Comparison of ENCODE assay signal across 1 cellular context in the genomic region with DNA sequence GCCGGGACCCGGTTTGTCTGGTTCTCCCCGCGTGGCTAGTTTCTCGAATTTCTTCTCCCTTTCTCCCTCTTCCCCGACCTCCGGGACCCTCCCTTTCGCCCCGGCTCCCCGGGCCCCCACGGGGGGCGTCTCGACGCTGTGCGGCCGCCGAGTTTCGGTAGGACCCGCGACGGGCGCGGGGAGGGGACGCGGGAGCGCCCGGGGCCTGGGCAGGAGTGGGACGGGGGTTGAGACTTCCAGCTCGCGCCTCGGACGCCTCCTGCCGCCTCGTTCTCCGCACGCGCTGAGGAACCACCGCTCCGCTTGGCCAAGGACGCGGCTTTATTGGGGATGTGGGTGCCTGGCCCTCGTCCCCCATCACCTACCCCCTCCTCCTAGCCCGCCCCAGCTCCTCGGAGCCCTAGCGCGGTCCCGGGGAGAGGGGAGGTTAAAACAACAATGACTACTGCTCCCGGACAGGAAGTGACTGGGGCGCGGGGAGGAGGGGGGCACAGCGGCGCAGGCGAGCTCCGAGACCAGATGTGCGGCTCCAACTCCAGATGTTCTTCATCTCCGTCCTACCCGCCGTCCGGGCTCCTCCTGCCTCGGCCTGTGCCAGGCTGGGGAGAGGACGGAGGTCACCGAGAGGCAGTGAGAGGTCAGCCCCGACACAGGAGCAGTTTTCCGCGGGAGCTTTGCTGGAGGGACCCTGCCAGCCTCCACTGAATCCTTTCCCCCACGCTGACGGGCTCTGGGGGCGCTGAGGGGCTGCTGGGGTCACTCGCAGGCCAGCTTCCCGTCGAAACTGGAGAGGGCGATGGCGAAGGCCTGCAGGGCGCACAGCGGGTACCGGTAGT.
TF ChIP-seq lines count a peak whose summit lies in the region.

No MANE protein-coding gene starts in this region.

TF ChIP-seq in K562, 482 proteins besides CTCF, POLR2A, EP300 and RAD21 (continued from another document and continues in another):
- TF ChIP-seq, protein P1, sequence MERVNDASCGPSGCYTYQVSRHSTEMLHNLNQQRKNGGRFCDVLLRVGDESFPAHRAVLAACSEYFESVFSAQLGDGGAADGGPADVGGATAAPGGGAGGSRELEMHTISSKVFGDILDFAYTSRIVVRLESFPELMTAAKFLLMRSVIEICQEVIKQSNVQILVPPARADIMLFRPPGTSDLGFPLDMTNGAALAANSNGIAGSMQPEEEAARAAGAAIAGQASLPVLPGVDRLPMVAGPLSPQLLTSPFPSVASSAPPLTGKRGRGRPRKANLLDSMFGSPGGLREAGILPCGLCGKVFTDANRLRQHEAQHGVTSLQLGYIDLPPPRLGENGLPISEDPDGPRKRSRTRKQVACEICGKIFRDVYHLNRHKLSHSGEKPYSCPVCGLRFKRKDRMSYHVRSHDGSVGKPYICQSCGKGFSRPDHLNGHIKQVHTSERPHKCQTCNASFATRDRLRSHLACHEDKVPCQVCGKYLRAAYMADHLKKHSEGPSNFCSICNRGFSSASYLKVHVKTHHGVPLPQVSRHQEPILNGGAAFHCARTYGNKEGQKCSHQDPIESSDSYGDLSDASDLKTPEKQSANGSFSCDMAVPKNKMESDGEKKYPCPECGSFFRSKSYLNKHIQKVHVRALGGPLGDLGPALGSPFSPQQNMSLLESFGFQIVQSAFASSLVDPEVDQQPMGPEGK (CRISPR knock-in tag; IDR thresholded peaks at IDR 0.05; ENCODE audit: borderline replicate concordance), result no peak
- TF ChIP-seq MECOM (CRISPR knock-in tag; IDR thresholded peaks at IDR 0.05) (no peak), SNRNP70 (optimal IDR thresholded peaks at IDR 0.05; ENCODE audit: low read depth, low read length) (no peak), MYC (IDR thresholded peaks at IDR 0.05; ENCODE audit: low read depth, low read length) (no peak), MYC (CRISPR knock-in tag; IDR thresholded peaks at IDR 0.05; ENCODE audit: borderline replicate concordance, low read depth) (no peak; the same call in 1 of the 2 replicates), ATF1 (CRISPR knock-in tag; IDR thresholded peaks at IDR 0.05) (no peak), ATF1 (tag; IDR thresholded peaks at IDR 0.05) (peak; percentile 52; the same call in 1 of the 2 replicates), SREBF2 (CRISPR knock-in tag; IDR thresholded peaks at IDR 0.05) (no peak), HDAC2 (IDR thresholded peaks at IDR 0.05) (0 out of 2 replicates have a peak, but pooled peaks have one; percentile 2), MTA1 (IDR thresholded peaks at IDR 0.05; ENCODE audit: borderline replicate concordance) (0 out of 2 replicates have a peak, but pooled peaks have one; percentile 9), GATAD2B (IDR thresholded peaks at IDR 0.05; ENCODE audit: borderline replicate concordance) (no peak), TCF3 (CRISPR knock-in tag; IDR thresholded peaks at IDR 0.05) (no peak), ZSCAN32 (CRISPR knock-in tag; IDR thresholded peaks at IDR 0.05) (no peak), L3MBTL2 (IDR thresholded peaks at IDR 0.05) (peak; percentile 98), ZFP36 (IDR thresholded peaks at IDR 0.05; ENCODE audit: low read depth, low read length, partially characterized antibody) (no peak), MED1 (CRISPR knock-in tag; IDR thresholded peaks at IDR 0.05; ENCODE audit: borderline replicate concordance) (no peak), SLC30A9 (CRISPR knock-in tag; IDR thresholded peaks at IDR 0.05) (no peak), ZNF551 (CRISPR knock-in tag; IDR thresholded peaks at IDR 0.05) (no peak)
- TF ChIP-seq, protein P2, sequence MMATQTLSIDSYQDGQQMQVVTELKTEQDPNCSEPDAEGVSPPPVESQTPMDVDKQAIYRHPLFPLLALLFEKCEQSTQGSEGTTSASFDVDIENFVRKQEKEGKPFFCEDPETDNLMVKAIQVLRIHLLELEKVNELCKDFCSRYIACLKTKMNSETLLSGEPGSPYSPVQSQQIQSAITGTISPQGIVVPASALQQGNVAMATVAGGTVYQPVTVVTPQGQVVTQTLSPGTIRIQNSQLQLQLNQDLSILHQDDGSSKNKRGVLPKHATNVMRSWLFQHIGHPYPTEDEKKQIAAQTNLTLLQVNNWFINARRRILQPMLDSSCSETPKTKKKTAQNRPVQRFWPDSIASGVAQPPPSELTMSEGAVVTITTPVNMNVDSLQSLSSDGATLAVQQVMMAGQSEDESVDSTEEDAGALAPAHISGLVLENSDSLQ (IDR thresholded peaks at IDR 0.05), result no peak
- TF ChIP-seq, protein P3, sequence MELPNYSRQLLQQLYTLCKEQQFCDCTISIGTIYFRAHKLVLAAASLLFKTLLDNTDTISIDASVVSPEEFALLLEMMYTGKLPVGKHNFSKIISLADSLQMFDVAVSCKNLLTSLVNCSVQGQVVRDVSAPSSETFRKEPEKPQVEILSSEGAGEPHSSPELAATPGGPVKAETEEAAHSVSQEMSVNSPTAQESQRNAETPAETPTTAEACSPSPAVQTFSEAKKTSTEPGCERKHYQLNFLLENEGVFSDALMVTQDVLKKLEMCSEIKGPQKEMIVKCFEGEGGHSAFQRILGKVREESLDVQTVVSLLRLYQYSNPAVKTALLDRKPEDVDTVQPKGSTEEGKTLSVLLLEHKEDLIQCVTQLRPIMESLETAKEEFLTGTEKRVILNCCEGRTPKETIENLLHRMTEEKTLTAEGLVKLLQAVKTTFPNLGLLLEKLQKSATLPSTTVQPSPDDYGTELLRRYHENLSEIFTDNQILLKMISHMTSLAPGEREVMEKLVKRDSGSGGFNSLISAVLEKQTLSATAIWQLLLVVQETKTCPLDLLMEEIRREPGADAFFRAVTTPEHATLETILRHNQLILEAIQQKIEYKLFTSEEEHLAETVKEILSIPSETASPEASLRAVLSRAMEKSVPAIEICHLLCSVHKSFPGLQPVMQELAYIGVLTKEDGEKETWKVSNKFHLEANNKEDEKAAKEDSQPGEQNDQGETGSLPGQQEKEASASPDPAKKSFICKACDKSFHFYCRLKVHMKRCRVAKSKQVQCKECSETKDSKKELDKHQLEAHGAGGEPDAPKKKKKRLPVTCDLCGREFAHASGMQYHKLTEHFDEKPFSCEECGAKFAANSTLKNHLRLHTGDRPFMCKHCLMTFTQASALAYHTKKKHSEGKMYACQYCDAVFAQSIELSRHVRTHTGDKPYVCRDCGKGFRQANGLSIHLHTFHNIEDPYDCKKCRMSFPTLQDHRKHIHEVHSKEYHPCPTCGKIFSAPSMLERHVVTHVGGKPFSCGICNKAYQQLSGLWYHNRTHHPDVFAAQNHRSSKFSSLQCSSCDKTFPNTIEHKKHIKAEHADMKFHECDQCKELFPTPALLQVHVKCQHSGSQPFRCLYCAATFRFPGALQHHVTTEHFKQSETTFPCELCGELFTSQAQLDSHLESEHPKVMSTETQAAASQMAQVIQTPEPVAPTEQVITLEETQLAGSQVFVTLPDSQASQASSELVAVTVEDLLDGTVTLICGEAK (IDR thresholded peaks at IDR 0.05), result peak; percentile 68; the same call in 1 of the 2 replicates
- TF ChIP-seq, protein P3 (CRISPR knock-in tag; IDR thresholded peaks at IDR 0.05), result peak; percentile 62; the same call in 1 of the 2 replicates
- TF ChIP-seq, protein P4, sequence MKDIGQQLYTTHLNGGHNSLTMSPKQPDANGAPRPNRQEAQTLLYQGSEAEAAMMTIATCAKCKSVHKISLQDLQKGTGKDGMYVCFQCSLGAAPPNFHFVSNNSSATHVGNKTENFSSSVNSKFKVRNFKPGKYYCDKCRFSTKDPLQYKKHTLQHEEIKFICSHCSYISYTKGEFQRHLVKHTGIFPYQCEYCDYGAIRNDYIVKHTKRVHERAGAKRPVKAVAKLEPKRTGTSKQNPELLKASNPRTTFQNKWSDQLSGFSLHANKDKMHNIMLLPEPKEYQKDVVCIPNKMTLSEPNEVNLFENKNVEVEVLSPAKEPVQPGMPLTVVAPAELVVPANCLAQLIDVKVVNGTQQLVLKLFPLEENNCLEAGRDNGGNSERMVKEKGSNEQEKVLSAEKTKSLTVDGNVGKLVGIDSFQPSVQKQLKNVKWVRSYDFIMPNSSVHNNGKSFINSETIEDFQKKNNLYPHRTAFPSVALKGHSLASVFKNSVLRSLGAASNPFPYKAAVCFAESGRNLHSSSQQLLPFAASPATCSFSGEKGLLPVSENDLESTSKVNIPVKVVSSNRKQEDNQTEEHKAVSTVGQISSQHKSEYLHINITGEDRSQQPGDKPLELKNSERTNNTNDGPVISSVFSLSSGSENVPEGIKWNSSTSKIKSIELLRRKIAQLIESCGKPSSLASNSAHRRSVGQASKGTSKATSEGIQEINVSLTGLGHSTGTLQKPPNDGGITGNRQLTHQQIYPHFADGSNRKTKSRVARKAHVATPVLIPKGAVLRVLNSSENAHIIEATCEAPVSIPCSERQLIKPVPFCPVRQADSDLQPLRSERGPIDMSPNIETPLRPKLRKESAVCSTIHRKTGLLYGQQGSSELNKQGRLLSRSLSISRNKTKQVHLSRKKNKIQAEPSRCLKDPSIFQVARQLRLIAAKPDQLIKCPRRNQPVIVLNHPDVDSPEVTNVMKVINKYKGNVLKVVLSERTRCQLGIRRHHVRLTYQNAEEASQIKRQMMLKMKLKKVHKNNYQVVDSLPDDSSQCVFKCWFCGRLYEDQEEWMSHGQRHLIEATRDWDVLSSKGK (CRISPR knock-in tag; IDR thresholded peaks at IDR 0.05), result no peak
- TF ChIP-seq, protein P5, sequence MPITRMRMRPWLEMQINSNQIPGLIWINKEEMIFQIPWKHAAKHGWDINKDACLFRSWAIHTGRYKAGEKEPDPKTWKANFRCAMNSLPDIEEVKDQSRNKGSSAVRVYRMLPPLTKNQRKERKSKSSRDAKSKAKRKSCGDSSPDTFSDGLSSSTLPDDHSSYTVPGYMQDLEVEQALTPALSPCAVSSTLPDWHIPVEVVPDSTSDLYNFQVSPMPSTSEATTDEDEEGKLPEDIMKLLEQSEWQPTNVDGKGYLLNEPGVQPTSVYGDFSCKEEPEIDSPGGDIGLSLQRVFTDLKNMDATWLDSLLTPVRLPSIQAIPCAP (CRISPR knock-in tag; IDR thresholded peaks at IDR 0.05; ENCODE audit: borderline replicate concordance), result 0 out of 2 replicates have a peak, but pooled peaks have one; percentile 74
- TF ChIP-seq, protein P6, sequence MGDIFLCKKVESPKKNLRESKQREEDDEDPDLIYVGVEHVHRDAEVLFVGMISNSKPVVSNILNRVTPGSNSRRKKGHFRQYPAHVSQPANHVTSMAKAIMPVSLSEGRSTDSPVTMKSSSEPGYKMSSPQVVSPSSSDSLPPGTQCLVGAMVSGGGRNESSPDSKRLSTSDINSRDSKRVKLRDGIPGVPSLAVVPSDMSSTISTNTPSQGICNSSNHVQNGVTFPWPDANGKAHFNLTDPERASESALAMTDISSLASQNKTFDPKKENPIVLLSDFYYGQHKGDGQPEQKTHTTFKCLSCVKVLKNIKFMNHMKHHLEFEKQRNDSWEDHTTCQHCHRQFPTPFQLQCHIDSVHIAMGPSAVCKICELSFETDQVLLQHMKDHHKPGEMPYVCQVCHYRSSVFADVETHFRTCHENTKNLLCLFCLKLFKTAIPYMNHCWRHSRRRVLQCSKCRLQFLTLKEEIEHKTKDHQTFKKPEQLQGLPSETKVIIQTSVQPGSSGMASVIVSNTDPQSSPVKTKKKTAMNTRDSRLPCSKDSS (IDR thresholded peaks at IDR 0.05; ENCODE audit: low read depth, partially characterized antibody), result no peak
